In the genomic region with DNA sequence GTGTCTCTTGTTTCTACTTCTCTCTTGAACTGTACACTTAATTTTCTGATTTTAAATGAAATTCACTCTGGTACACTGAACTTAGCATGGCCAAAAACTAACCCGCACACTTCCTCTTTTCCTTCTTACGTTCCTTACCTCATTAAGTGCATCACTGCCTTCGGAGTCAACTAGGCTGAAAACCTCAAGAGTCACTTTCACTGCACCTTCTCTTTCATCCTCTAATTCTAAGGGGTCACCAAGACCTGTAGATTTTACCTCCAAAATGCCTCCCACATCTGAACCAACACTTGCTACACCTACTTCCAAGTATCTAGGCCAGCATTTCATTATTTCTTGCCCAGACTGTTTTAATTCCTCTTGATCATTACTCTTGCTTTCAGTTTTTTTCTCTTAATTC, we compare ENCODE assay signal across 1 cellular context.
TF ChIP-seq lines count a peak whose summit lies in the region.

No MANE protein-coding gene starts in this region.

TF ChIP-seq in GM12878, 131 proteins besides CTCF, POLR2A, EP300 and RAD21 (continued from another document and continues in another):
- TF ChIP-seq, protein P1, sequence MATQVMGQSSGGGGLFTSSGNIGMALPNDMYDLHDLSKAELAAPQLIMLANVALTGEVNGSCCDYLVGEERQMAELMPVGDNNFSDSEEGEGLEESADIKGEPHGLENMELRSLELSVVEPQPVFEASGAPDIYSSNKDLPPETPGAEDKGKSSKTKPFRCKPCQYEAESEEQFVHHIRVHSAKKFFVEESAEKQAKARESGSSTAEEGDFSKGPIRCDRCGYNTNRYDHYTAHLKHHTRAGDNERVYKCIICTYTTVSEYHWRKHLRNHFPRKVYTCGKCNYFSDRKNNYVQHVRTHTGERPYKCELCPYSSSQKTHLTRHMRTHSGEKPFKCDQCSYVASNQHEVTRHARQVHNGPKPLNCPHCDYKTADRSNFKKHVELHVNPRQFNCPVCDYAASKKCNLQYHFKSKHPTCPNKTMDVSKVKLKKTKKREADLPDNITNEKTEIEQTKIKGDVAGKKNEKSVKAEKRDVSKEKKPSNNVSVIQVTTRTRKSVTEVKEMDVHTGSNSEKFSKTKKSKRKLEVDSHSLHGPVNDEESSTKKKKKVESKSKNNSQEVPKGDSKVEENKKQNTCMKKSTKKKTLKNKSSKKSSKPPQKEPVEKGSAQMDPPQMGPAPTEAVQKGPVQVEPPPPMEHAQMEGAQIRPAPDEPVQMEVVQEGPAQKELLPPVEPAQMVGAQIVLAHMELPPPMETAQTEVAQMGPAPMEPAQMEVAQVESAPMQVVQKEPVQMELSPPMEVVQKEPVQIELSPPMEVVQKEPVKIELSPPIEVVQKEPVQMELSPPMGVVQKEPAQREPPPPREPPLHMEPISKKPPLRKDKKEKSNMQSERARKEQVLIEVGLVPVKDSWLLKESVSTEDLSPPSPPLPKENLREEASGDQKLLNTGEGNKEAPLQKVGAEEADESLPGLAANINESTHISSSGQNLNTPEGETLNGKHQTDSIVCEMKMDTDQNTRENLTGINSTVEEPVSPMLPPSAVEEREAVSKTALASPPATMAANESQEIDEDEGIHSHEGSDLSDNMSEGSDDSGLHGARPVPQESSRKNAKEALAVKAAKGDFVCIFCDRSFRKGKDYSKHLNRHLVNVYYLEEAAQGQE (IDR thresholded peaks at IDR 0.05; ENCODE audit: low read depth, low read length), result 0 out of 2 replicates have a peak, but pooled peaks have one; percentile 30
- TF ChIP-seq BHLHE40 (IDR thresholded peaks at IDR 0.05; ENCODE audit: borderline replicate concordance in 1 of 2, low read depth in 2 of 2, low read length in 1 of 2), result peak; percentile 49 to 54; a peak in 3 of 4 replicates
- TF ChIP-seq, protein P2, sequence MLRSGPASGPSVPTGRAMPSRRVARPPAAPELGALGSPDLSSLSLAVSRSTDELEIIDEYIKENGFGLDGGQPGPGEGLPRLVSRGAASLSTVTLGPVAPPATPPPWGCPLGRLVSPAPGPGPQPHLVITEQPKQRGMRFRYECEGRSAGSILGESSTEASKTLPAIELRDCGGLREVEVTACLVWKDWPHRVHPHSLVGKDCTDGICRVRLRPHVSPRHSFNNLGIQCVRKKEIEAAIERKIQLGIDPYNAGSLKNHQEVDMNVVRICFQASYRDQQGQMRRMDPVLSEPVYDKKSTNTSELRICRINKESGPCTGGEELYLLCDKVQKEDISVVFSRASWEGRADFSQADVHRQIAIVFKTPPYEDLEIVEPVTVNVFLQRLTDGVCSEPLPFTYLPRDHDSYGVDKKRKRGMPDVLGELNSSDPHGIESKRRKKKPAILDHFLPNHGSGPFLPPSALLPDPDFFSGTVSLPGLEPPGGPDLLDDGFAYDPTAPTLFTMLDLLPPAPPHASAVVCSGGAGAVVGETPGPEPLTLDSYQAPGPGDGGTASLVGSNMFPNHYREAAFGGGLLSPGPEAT (IDR thresholded peaks at IDR 0.05; ENCODE audit: low read depth), result peak; percentile 83
- TF ChIP-seq JUNB (IDR thresholded peaks at IDR 0.05), result peak; percentile 52
- TF ChIP-seq BCL11A (IDR thresholded peaks at IDR 0.05; ENCODE audit: low read depth, low read length), result peak; percentile 96
- TF ChIP-seq ATF7 (IDR thresholded peaks at IDR 0.05; ENCODE audit: low read depth), result peak; percentile 81
- no peak for TF ChIP-seq MYC (IDR thresholded peaks at IDR 0.05; ENCODE audit: insufficient read depth, insufficient read length, insufficient replicate concordance, low read length, severe bottlenecking)
- TF ChIP-seq, protein P3, sequence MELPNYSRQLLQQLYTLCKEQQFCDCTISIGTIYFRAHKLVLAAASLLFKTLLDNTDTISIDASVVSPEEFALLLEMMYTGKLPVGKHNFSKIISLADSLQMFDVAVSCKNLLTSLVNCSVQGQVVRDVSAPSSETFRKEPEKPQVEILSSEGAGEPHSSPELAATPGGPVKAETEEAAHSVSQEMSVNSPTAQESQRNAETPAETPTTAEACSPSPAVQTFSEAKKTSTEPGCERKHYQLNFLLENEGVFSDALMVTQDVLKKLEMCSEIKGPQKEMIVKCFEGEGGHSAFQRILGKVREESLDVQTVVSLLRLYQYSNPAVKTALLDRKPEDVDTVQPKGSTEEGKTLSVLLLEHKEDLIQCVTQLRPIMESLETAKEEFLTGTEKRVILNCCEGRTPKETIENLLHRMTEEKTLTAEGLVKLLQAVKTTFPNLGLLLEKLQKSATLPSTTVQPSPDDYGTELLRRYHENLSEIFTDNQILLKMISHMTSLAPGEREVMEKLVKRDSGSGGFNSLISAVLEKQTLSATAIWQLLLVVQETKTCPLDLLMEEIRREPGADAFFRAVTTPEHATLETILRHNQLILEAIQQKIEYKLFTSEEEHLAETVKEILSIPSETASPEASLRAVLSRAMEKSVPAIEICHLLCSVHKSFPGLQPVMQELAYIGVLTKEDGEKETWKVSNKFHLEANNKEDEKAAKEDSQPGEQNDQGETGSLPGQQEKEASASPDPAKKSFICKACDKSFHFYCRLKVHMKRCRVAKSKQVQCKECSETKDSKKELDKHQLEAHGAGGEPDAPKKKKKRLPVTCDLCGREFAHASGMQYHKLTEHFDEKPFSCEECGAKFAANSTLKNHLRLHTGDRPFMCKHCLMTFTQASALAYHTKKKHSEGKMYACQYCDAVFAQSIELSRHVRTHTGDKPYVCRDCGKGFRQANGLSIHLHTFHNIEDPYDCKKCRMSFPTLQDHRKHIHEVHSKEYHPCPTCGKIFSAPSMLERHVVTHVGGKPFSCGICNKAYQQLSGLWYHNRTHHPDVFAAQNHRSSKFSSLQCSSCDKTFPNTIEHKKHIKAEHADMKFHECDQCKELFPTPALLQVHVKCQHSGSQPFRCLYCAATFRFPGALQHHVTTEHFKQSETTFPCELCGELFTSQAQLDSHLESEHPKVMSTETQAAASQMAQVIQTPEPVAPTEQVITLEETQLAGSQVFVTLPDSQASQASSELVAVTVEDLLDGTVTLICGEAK (IDR thresholded peaks at IDR 0.05; ENCODE audit: borderline replicate concordance), result 0 out of 2 replicates have a peak, but pooled peaks have one; percentile 9
- TF ChIP-seq, protein P4, sequence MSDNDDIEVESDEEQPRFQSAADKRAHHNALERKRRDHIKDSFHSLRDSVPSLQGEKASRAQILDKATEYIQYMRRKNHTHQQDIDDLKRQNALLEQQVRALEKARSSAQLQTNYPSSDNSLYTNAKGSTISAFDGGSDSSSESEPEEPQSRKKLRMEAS (IDR thresholded peaks at IDR 0.05; ENCODE audit: low read depth, low read length), result no peak
- TF ChIP-seq RELA (IDR thresholded peaks at IDR 0.05; ENCODE audit: borderline replicate concordance, partially characterized antibody), result no peak
- TF ChIP-seq, protein P5, sequence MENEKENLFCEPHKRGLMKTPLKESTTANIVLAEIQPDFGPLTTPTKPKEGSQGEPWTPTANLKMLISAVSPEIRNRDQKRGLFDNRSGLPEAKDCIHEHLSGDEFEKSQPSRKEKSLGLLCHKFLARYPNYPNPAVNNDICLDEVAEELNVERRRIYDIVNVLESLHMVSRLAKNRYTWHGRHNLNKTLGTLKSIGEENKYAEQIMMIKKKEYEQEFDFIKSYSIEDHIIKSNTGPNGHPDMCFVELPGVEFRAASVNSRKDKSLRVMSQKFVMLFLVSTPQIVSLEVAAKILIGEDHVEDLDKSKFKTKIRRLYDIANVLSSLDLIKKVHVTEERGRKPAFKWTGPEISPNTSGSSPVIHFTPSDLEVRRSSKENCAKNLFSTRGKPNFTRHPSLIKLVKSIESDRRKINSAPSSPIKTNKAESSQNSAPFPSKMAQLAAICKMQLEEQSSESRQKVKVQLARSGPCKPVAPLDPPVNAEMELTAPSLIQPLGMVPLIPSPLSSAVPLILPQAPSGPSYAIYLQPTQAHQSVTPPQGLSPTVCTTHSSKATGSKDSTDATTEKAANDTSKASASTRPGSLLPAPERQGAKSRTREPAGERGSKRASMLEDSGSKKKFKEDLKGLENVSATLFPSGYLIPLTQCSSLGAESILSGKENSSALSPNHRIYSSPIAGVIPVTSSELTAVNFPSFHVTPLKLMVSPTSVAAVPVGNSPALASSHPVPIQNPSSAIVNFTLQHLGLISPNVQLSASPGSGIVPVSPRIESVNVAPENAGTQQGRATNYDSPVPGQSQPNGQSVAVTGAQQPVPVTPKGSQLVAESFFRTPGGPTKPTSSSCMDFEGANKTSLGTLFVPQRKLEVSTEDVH (IDR thresholded peaks at IDR 0.05; ENCODE audit: low read depth, partially characterized antibody), result no peak
- TF ChIP-seq IKZF1 (conservative IDR thresholded peaks at IDR 0.05), result peak; percentile 82
- peak; percentile 79; the same call in 1 of the 2 replicates for TF ChIP-seq IRF4 (IDR thresholded peaks at IDR 0.05; ENCODE audit: low read depth, low read length)
- TF ChIP-seq, protein P6, sequence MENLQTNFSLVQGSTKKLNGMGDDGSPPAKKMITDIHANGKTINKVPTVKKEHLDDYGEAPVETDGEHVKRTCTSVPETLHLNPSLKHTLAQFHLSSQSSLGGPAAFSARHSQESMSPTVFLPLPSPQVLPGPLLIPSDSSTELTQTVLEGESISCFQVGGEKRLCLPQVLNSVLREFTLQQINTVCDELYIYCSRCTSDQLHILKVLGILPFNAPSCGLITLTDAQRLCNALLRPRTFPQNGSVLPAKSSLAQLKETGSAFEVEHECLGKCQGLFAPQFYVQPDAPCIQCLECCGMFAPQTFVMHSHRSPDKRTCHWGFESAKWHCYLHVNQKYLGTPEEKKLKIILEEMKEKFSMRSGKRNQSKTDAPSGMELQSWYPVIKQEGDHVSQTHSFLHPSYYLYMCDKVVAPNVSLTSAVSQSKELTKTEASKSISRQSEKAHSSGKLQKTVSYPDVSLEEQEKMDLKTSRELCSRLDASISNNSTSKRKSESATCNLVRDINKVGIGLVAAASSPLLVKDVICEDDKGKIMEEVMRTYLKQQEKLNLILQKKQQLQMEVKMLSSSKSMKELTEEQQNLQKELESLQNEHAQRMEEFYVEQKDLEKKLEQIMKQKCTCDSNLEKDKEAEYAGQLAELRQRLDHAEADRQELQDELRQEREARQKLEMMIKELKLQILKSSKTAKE (IDR thresholded peaks at IDR 0.05; ENCODE audit: low read depth, poor library complexity, severe bottlenecking), result peak; percentile 69
- peak; percentile 85; the same call in 1 of the 2 replicates for TF ChIP-seq MTA3 (IDR thresholded peaks at IDR 0.05; ENCODE audit: borderline replicate concordance, low read length)
- TF ChIP-seq ZSCAN29 (IDR thresholded peaks at IDR 0.05), result no peak
- 0 out of 2 replicates have a peak, but pooled peaks have one; percentile 45 for TF ChIP-seq CBX5 (IDR thresholded peaks at IDR 0.05; ENCODE audit: low read depth)
- peak; percentile 23 for TF ChIP-seq MEF2B (IDR thresholded peaks at IDR 0.05; ENCODE audit: partially characterized antibody, poor library complexity, severe bottlenecking)
- TF ChIP-seq PAX5 (IDR thresholded peaks at IDR 0.05; ENCODE audit: borderline replicate concordance, low read depth, low read length), result peak; percentile 98
- TF ChIP-seq SMAD1 (IDR thresholded peaks at IDR 0.05; ENCODE audit: low read depth, partially characterized antibody), result peak; percentile 56
- peak; percentile 88 for TF ChIP-seq NFIC (IDR thresholded peaks at IDR 0.05; ENCODE audit: low read depth, low read length)
- TF ChIP-seq YY1 (IDR thresholded peaks at IDR 0.05; ENCODE audit: low read depth, low read length), result 0 out of 2 replicates have a peak, but pooled peaks have one; percentile 19
- TF ChIP-seq CREB1 (IDR thresholded peaks at IDR 0.05; ENCODE audit: low read depth), result peak; percentile 79
- peak; percentile 88 to 92 for TF ChIP-seq IKZF2 (IDR thresholded peaks at IDR 0.05)
- TF ChIP-seq RAD51 (IDR thresholded peaks at IDR 0.05), result no peak
- TF ChIP-seq NR2C2 (IDR thresholded peaks at IDR 0.05; ENCODE audit: borderline replicate concordance, control insufficient read depth, insufficient read length, low read depth), result no peak
- TF ChIP-seq NFXL1 (IDR thresholded peaks at IDR 0.05; ENCODE audit: borderline replicate concordance), result no peak
- TF ChIP-seq, protein P7, sequence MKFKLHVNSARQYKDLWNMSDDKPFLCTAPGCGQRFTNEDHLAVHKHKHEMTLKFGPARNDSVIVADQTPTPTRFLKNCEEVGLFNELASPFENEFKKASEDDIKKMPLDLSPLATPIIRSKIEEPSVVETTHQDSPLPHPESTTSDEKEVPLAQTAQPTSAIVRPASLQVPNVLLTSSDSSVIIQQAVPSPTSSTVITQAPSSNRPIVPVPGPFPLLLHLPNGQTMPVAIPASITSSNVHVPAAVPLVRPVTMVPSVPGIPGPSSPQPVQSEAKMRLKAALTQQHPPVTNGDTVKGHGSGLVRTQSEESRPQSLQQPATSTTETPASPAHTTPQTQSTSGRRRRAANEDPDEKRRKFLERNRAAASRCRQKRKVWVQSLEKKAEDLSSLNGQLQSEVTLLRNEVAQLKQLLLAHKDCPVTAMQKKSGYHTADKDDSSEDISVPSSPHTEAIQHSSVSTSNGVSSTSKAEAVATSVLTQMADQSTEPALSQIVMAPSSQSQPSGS (IDR thresholded peaks at IDR 0.05; ENCODE audit: low read length), result peak; percentile 93
- TF ChIP-seq KLF5 (IDR thresholded peaks at IDR 0.05; ENCODE audit: partially characterized antibody), result no peak
- TF ChIP-seq, protein P8, sequence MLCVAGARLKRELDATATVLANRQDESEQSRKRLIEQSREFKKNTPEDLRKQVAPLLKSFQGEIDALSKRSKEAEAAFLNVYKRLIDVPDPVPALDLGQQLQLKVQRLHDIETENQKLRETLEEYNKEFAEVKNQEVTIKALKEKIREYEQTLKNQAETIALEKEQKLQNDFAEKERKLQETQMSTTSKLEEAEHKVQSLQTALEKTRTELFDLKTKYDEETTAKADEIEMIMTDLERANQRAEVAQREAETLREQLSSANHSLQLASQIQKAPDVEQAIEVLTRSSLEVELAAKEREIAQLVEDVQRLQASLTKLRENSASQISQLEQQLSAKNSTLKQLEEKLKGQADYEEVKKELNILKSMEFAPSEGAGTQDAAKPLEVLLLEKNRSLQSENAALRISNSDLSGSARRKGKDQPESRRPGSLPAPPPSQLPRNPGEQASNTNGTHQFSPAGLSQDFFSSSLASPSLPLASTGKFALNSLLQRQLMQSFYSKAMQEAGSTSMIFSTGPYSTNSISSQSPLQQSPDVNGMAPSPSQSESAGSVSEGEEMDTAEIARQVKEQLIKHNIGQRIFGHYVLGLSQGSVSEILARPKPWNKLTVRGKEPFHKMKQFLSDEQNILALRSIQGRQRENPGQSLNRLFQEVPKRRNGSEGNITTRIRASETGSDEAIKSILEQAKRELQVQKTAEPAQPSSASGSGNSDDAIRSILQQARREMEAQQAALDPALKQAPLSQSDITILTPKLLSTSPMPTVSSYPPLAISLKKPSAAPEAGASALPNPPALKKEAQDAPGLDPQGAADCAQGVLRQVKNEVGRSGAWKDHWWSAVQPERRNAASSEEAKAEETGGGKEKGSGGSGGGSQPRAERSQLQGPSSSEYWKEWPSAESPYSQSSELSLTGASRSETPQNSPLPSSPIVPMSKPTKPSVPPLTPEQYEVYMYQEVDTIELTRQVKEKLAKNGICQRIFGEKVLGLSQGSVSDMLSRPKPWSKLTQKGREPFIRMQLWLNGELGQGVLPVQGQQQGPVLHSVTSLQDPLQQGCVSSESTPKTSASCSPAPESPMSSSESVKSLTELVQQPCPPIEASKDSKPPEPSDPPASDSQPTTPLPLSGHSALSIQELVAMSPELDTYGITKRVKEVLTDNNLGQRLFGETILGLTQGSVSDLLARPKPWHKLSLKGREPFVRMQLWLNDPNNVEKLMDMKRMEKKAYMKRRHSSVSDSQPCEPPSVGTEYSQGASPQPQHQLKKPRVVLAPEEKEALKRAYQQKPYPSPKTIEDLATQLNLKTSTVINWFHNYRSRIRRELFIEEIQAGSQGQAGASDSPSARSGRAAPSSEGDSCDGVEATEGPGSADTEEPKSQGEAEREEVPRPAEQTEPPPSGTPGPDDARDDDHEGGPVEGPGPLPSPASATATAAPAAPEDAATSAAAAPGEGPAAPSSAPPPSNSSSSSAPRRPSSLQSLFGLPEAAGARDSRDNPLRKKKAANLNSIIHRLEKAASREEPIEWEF (IDR thresholded peaks at IDR 0.05; ENCODE audit: insufficient replicate concordance, low read depth, low read length), result no peak
- peak; percentile 92 for TF ChIP-seq DPF2 (IDR thresholded peaks at IDR 0.05)
- TF ChIP-seq ZNF384 (IDR thresholded peaks at IDR 0.05; ENCODE audit: borderline replicate concordance, low read depth, low read length), result no peak
- TF ChIP-seq FOXM1 (IDR thresholded peaks at IDR 0.05; ENCODE audit: low read depth, low read length), result peak; percentile 79; the same call in 1 of the 2 replicates
